9 cellular contexts compared by ENCODE assay signal in the genomic region with DNA sequence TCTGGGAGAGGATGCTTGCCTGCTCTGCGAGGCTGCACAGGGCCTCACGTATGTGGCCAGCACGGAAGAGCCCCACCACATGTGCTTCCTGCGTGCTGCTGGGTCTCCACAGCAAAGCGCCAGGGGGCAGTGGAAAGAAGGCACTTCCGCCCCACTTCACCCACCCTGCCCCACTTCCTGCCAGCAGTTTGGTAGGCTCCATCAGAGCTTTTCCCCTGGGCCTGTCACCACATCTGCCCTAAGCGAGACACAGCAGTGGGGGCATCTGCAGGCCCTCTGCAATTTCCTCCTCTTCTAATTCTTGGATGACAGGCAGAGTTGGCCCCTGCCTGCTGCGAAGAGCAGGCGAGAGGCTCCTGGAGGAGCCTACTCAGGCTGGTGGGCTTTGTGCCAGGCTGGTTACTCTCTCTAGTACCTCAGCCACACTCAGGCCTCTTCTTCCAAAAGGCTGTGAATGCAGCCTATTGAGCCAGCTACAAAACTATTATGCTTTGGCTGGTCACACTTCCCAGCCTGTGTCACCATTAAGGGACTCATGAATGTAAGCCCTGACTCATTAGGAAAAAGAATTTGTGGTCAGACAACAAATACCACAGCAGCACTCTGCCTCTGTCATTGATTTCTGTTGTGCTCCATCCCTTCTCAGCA. TPM values are rescaled to one million over a fixed set of nuclear protein-coding genes. Genes with fewer than 3 reads are reported as not detected.
DNase-seq lines count a peak whose midpoint lies in the region; ATAC-seq and TF ChIP-seq lines count a peak whose summit lies in the region.
"Had no signal": no experiment of that assay in that cellular context is flagged by ENCODE, and none has a peak within 500 bp of the region (broad histone marks: within the 10 kb centered on the region; RNA-seq: fewer than 3 reads in every experiment).

No MANE protein-coding gene starts in this region.

- peak overlapping the region in 5 of 6 donors; percentile 96 to 99 (median 98) for H3K27ac Mint-ChIP-seq in immature natural killer cell
- no peak overlapping the region for H3K27ac Mint-ChIP-seq in nephron progenitor cell

- POLR2A ChIA-PET in HCT116 (lab: Charles Lee), result no interaction called here

- no peaks in the 10 kb centered on the region for H3K9me3 ChIP-seq in HCT116 (ENCODE audit: control insufficient read depth in 1 of 2, insufficient read depth in 1 of 2, low read depth in 1 of 2, low read length in 2 of 2)
- H3K9me3 ChIP-seq: psoas muscle had no signal

- no peaks in the 10 kb centered on the region for H3K79me2 ChIP-seq in HCT116 (ENCODE audit: insufficient read depth, low read length)

- TF ChIP-seq RAD21 in HCT116 (IDR thresholded peaks at IDR 0.05; ENCODE audit: low read depth), result no peak

- no TSS peak for BruUV-seq in HCT116 (replicated peaks; lab: Mats Ljungman, UMichigan)

- peaks cover 5% of the 10 kb centered on the region; the same call in 1 of the 2 replicates for H3K27me3 ChIP-seq in HCT116 (ENCODE audit: insufficient read depth, low read length)

- ATAC-seq in HCT116, result peak; percentile 76

- TF ChIP-seq CTCF in GM13977 (IDR thresholded peaks at IDR 0.05; ENCODE audit: extremely low read depth, insufficient read depth, missing control alignments), result peak; percentile 54
- no peak for TF ChIP-seq CTCF in HCT116 (IDR thresholded peaks at IDR 0.05 in 2 of 3, conservative IDR thresholded peaks at IDR 0.05 in 1 of 3; ENCODE audit: borderline replicate concordance in 1 of 3, insufficient read depth in 1 of 3, low read depth in 2 of 3, low read length in 2 of 3)
- TF ChIP-seq CTCF in nephron progenitor cell (IDR thresholded peaks at IDR 0.05), result no peak

- no peak overlapping the region for H3K4me3 ChIP-seq in HCT116 (replicated peaks in 1 of 2; ENCODE audit: low read depth in 1 of 2, low read length in 2 of 2)
- H3K4me3 ChIP-seq: psoas muscle had no signal

- H3K9ac ChIP-seq in HCT116 (ENCODE audit: low read length), result no peak overlapping the region

- no peak for TF ChIP-seq POLR2A in HCT116 (IDR thresholded peaks at IDR 0.05; ENCODE audit: borderline replicate concordance, extremely low read depth, insufficient read depth, insufficient read length)

- peak; percentile 62 for DNase-seq in GM13977 (ENCODE audit: low spot score)
- peak; percentile 12 for DNase-seq in HCT116 (ENCODE audit: low read depth, low spot score)
- peak; percentile 65 for DNase-seq in NCI-H2029 (lab: John Stamatoyannopoulos, UW)
- peak; percentile 70 for DNase-seq in activated T-cell treated with anti-CD3 and anti-CD28 coated beads for 1 hour (ENCODE audit: low read depth)
- DNase-seq in immature natural killer cell, result peak; percentile 90 to 92 (median 92)
- DNase-seq in stimulated activated CD8-positive, alpha-beta memory T cell treated with anti-CD3 and anti-CD28 coated beads, Interleukin-2, amount 100 ng/mL, for 48 hours (ENCODE audit: low read depth in 2 of 2), result peak; percentile 64 to 72
- DNase-seq in SIG-M5 treated with dmso at 0.1 percent for 504 hours (lab: John Stamatoyannopoulos, UW; ENCODE audit: unreplicated experiment), result no peak
- no peak for DNase-seq in nephron progenitor cell

- CTCF ChIA-PET in HCT116 (lab: Charles Lee), result interaction anchor here (1.0 to 5.0 kb wide), 3 partner anchors 58 to 116 kb away, joined by 3 to 45 read pairs (median 9); a partner anchor contains a TSS

- intact Hi-C loops in HCT116 (cut with micrococcal nuclease), result loop anchor here (5.0 kb wide), 1 partner anchor 300 kb away; no protein-coding TSS in a partner anchor

- H3K4me1 ChIP-seq in HCT116 (ENCODE audit: control insufficient read depth in 1 of 2, insufficient read depth in 2 of 2, low read length in 2 of 2), result 0 out of 4 replicates have a peak, but pooled peaks cover 0 to 3% of the 10 kb centered on the region in 2 experiments
- H3K4me1 ChIP-seq: psoas muscle had no signal

- H3K4me2 ChIP-seq in HCT116 (ENCODE audit: low read length), result no peak overlapping the region

- H3K27ac ChIP-seq in HCT116 (ENCODE audit: low read depth, low read length), result no peak overlapping the region
- H3K27ac ChIP-seq: psoas muscle had no signal

- in situ Hi-C loops in GM13977 (cut with MboI; ENCODE audit: low pct_unique_long_range_greater_than_20kb, low sequenced_read_pairs, unreplicated experiment), result loop anchor here (10.0 to 25.0 kb wide), 2 partner anchors 63 to 425 kb away; a partner anchor contains a TSS

- RAD21 ChIA-PET in HCT116 (lab: Charles Lee; ENCODE audit: low non-redundant PET in 1 of 2, low total read pairs in 2 of 2, uncharacterized antibody in 2 of 2, unreplicated experiment in 2 of 2), result interaction anchor here in 1 of 2 experiments (0.6 to 0.8 kb wide), 2 partner anchors 114 to 156 kb away, joined by 3 to 5 read pairs; no protein-coding TSS in a partner anchor

- H3K9me3 Mint-ChIP-seq in immature natural killer cell (no peaks in the 10 kb centered on the region), nephron progenitor cell (no peaks in the 10 kb centered on the region)

- no peaks in the 10 kb centered on the region for H4K20me1 ChIP-seq in HCT116 (ENCODE audit: insufficient read depth)

- H3K36me3 Mint-ChIP-seq in immature natural killer cell, result peaks cover 34 to 70% (median 39%) of the 10 kb centered on the region in 3 donors
- H3K36me3 Mint-ChIP-seq in nephron progenitor cell (ENCODE audit: low read depth), result no peaks in the 10 kb centered on the region

- peak overlapping the region; percentile 70 to 89 (median 71) for H3K4me3 Mint-ChIP-seq in immature natural killer cell
- no peak overlapping the region for H3K4me3 Mint-ChIP-seq in nephron progenitor cell

- no peaks in the 10 kb centered on the region for H3K9me2 ChIP-seq in HCT116 (ENCODE audit: insufficient read depth)

- no peak overlapping the region for H2AFZ ChIP-seq in HCT116 (ENCODE audit: low read depth, low read length, poor library complexity, severe bottlenecking)

- H3K4me1 Mint-ChIP-seq in immature natural killer cell, result peaks cover 0 to 89% of the 10 kb centered on the region in 2 donors
- peaks cover 21% of the 10 kb centered on the region for H3K4me1 Mint-ChIP-seq in nephron progenitor cell

- H3K27me3 Mint-ChIP-seq in immature natural killer cell (ENCODE audit: low read depth in 3 of 3) (peaks cover 2 to 6% (median 5%) of the 10 kb centered on the region in 3 donors), nephron progenitor cell (ENCODE audit: low read depth, poor library complexity) (peaks cover 13% of the 10 kb centered on the region)

- H3K36me3 ChIP-seq in HCT116 (ENCODE audit: control insufficient read depth in 1 of 2, insufficient read depth in 2 of 2, low read length in 2 of 2), result no peaks in the 10 kb centered on the region

TF ChIP-seq in HCT116, 20 proteins besides CTCF, POLR2A, EP300 and RAD21 (continues in another document):
- TF ChIP-seq CEBPB (IDR thresholded peaks at IDR 0.05; ENCODE audit: low read depth), result no peak
- TF ChIP-seq EZH2 (IDR thresholded peaks at IDR 0.05), result no peak
- TF ChIP-seq FOSL1 (IDR thresholded peaks at IDR 0.05; ENCODE audit: low read depth), result no peak
- no peak for TF ChIP-seq SP1 (IDR thresholded peaks at IDR 0.05; ENCODE audit: low read depth)
- no peak for TF ChIP-seq ZNF274 (IDR thresholded peaks at IDR 0.05; ENCODE audit: low read depth, low read length)
- TF ChIP-seq, protein P1, sequence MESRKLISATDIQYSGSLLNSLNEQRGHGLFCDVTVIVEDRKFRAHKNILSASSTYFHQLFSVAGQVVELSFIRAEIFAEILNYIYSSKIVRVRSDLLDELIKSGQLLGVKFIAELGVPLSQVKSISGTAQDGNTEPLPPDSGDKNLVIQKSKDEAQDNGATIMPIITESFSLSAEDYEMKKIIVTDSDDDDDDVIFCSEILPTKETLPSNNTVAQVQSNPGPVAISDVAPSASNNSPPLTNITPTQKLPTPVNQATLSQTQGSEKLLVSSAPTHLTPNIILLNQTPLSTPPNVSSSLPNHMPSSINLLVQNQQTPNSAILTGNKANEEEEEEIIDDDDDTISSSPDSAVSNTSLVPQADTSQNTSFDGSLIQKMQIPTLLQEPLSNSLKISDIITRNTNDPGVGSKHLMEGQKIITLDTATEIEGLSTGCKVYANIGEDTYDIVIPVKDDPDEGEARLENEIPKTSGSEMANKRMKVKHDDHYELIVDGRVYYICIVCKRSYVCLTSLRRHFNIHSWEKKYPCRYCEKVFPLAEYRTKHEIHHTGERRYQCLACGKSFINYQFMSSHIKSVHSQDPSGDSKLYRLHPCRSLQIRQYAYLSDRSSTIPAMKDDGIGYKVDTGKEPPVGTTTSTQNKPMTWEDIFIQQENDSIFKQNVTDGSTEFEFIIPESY (IDR thresholded peaks at IDR 0.05; ENCODE audit: extremely low read depth, insufficient replicate concordance, low read length), result no peak
- TF ChIP-seq SRF (IDR thresholded peaks at IDR 0.05; ENCODE audit: low read depth), result no peak

RNA-seq across cellular contexts. Expression of a gene that starts 25.0 kb away (rescaled TPM):
- not detected for total RNA-seq in HCT116 (2021; ENCODE audit: unreplicated experiment)
- polyA plus RNA-seq in HCT116 (2012), result not detected in 2 replicates
- 100 to 1,000 TPM; 301 to 501 (median 410) TPM for polyA plus RNA-seq in immature natural killer cell

RNA-seq across cellular contexts. Expression of a gene that starts 41.7 kb away (rescaled TPM):
- 0.22 TPM for total RNA-seq in HCT116 (2021; ENCODE audit: unreplicated experiment)
- not detected in 2 replicates for polyA plus RNA-seq in HCT116 (2012)
- polyA plus RNA-seq in immature natural killer cell, result 10 to 100 TPM; 46.1 to 68.2 (median 57.2) TPM

RNA-seq across cellular contexts. Expression of a gene that starts 47.3 kb away (rescaled TPM):
- total RNA-seq in HCT116 (2021; ENCODE audit: unreplicated experiment), result not detected
- polyA plus RNA-seq in HCT116 (2012), result not detected in 2 replicates
- polyA plus RNA-seq in immature natural killer cell, result under 1 TPM in 1 of 3 donors, not detected in 2; 0.77 TPM

Comparison
In these comparisons a context has a peak if more than half of its experiments do, and no peak if none do; other contexts are left out.
1. DNase-seq: peak in GM13977 (single experiment), HCT116 (single experiment), NCI-H2029 (single experiment), activated T-cell treated with anti-CD3 and anti-CD28 coated beads for 1 hour (single experiment), immature natural killer cell (3 of 3) and stimulated activated CD8-positive, alpha-beta memory T cell treated with anti-CD3 and anti-CD28 coated beads, Interleukin-2, amount 100 ng/mL, for 48 hours (2 of 2); none in SIG-M5 treated with dmso at 0.1 percent for 504 hours (single experiment) and nephron progenitor cell (single experiment).